Comparison of ENCODE assay signal across 20 cellular contexts in the genomic region with DNA sequence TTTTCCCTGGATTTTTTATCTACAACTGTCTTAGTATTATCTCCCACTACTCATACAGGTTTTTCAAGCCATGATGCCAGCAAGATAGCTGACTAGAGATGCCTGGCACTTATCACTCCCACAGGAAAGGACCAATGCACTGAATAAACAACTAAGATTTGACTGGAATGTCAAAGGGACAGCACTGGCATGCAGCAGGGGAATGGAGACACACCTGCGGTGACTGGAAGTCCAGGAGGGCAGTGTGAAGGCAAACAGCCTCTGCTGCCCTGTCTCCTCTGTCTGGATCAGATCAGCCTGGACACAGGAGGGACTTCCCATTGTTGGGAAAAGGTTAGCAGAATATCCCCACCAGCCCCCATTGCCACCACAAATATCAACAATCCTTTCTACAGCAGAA.
A peak's percentile ranks its signal among the peaks of the same experiment; 100 is the strongest.
DNase-seq lines count a peak whose midpoint lies in the region; TF ChIP-seq lines count a peak whose summit lies in the region.
"Had no signal": no experiment of that assay in that cellular context is flagged by ENCODE, and none has a peak within 500 bp of the region (broad histone marks: within the 10 kb centered on the region; RNA-seq: fewer than 3 reads in every experiment).

No MANE protein-coding gene starts in this region.

- no CpG with 5 or more reads among the region's 1 CpG for WGBS in mesendoderm (ENCODE audit: extremely low coverage, insufficient coverage, low lambda C conversion rate)

- H3K9ac ChIP-seq in mesendoderm (ENCODE audit: low read length) = no peak overlapping the region
- H3K9ac ChIP-seq: BLaER1 had no signal

- no peak overlapping the region for H3K56ac ChIP-seq in mesendoderm (ENCODE audit: low read length)

- no peaks in the 10 kb centered on the region for H3K79me2 ChIP-seq in mesendoderm (ENCODE audit: control insufficient read depth, insufficient read depth, low read length)

- no peak overlapping the region for H3K4ac ChIP-seq in mesendoderm (ENCODE audit: low read depth, low read length)

- no peak overlapping the region for H2AK5ac ChIP-seq in mesendoderm (ENCODE audit: low read length)

- no peak overlapping the region for H3K18ac ChIP-seq in mesendoderm (ENCODE audit: low read length)

- no peak overlapping the region for H3K4me3 ChIP-seq in mesendoderm (ENCODE audit: low read length)
- H3K4me3 ChIP-seq: BLaER1, SJCRH30 had no signal

- no peak for TF ChIP-seq CTCF in GM10266 (IDR thresholded peaks at IDR 0.05; ENCODE audit: control insufficient read depth, insufficient read depth, low read depth, missing control alignments)

- H3K79me1 ChIP-seq in mesendoderm (ENCODE audit: low read length) = no peaks in the 10 kb centered on the region

- no peak overlapping the region for H3K23ac ChIP-seq in mesendoderm (ENCODE audit: low read length)

- no peaks in the 10 kb centered on the region for H3K4me1 ChIP-seq in mesendoderm (ENCODE audit: control insufficient read depth, low read depth, low read length)
- H3K4me1 ChIP-seq: BLaER1 had no signal

- no peaks in the 10 kb centered on the region for H3K36me3 ChIP-seq in mesendoderm (ENCODE audit: control insufficient read depth, insufficient read depth, low read length)
- H3K36me3 ChIP-seq: BLaER1, SJCRH30 had no signal

- H4K5ac ChIP-seq in mesendoderm (ENCODE audit: low read length) = no peak overlapping the region

- H2BK120ac ChIP-seq in mesendoderm (ENCODE audit: low read depth, low read length) = no peak overlapping the region

- no peak overlapping the region for H3K27ac ChIP-seq in mesendoderm (ENCODE audit: low read depth, low read length)
- H3K27ac ChIP-seq: 22Rv1, BLaER1, SJCRH30 had no signal

- no peak overlapping the region for H2BK5ac ChIP-seq in mesendoderm (ENCODE audit: low read length)

- no peak overlapping the region for H3K4me2 ChIP-seq in mesendoderm (ENCODE audit: low read length)
- H3K4me2 ChIP-seq: BLaER1 had no signal

- no peak overlapping the region for H2BK15ac ChIP-seq in mesendoderm (replicated peaks; ENCODE audit: low read depth)

- no peaks in the 10 kb centered on the region for H3K27me3 ChIP-seq in mesendoderm (ENCODE audit: insufficient read depth, low read length, poor library complexity)
- H3K27me3 ChIP-seq: BLaER1 had no signal

- DNase-seq in DMS53 (lab: John Stamatoyannopoulos, UW) (peak; percentile 9), DMS53 treated with DMSO at 0.1 percent for 48 hours (lab: John Stamatoyannopoulos, UW; ENCODE audit: unreplicated experiment) (no peak), islet precursor cell (peak; percentile 54), mesendoderm (peak; percentile 54), GM10266 (ENCODE audit: extremely low spot score) (no peak), retina (no peak), T1000 (lab: John Stamatoyannopoulos, UW) (no peak), DMS79 (lab: John Stamatoyannopoulos, UW) (no peak)
- DNase-seq: ACHN; CD4-positive, alpha-beta T cell; COR-L47; GDM1; KBM-7; NCI-H1092; NCI-H1436; NCI-H1930; NK-92 treated with Interleukin-12 subunit alpha and Interleukin-12 subunit beta, amount 100 ng/mL, for 24 hours; SJCRH30 had no signal

- H4K8ac ChIP-seq in mesendoderm (ENCODE audit: low read depth, low read length) = no peak overlapping the region

Comparison
In these comparisons a context has a peak if more than half of its experiments do, and no peak if none do; other contexts are left out.
1. DNase-seq: peak in DMS53 (single experiment), islet precursor cell (single experiment) and mesendoderm (single experiment); none in DMS53 treated with DMSO at 0.1 percent for 48 hours (single experiment), GM10266 (single experiment), retina (single experiment), T1000 (single experiment) and DMS79 (single experiment).